Comparison of ENCODE assay signal across 8 cellular contexts in the genomic region with DNA sequence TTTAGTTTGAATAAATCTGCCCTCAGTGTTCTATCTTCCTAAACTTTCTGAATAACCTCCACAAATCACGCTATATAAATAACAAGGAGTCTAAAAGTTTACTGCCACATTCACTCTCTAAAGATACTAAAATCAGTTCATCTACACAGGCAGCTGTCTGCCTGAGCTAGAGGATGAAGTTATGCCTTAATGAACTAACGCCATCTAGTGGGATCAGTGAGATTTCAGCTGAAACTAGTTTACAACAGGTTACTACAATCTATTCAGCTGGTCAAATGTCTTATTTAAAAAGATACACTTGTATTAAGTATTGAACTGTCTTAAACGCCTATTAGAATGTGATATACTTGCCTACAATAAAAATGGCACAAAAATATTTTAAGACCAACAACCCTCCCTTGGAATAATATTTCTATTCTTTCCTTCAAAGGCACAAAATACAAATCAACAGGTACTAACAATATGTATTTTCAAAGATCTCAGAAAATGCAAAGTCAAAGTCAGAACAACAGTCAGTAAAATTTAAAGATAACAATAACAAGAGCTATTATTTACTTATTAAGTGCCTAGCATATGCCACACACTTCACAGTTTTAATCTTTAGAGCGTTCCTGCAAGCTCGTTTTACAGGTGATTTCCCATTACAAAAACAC.
DNase-seq lines count a peak whose midpoint lies in the region; ATAC-seq and TF ChIP-seq lines count a peak whose summit lies in the region.

No MANE protein-coding gene starts in this region.

- H3K27ac ChIP-seq in AG04450 (ENCODE audit: low read depth, low read length): no peak overlapping the region
- H3K27ac ChIP-seq in Panc1 (ENCODE audit: low read length): no peak overlapping the region
- H3K27ac ChIP-seq in colonic mucosa: no peak overlapping the region
- no peak overlapping the region for H3K27ac ChIP-seq in liver (ENCODE audit: low read depth in 1 of 2, low read length in 2 of 2)
- no peak overlapping the region for H3K27ac ChIP-seq in upper lobe of left lung

- H3K27me3 ChIP-seq in AG04450 (ENCODE audit: control insufficient read depth, insufficient read depth, low read length): no peaks in the 10 kb centered on the region
- no peaks in the 10 kb centered on the region for H3K27me3 ChIP-seq in GM06990 (replicated peaks; ENCODE audit: control insufficient read depth, insufficient read depth, low read length)
- no peaks in the 10 kb centered on the region for H3K27me3 ChIP-seq in Panc1 (ENCODE audit: control insufficient read depth, insufficient read depth, low read length)
- H3K27me3 ChIP-seq in colonic mucosa: no peaks in the 10 kb centered on the region
- no peaks in the 10 kb centered on the region for H3K27me3 ChIP-seq in liver (ENCODE audit: control insufficient read depth in 4 of 4, insufficient read depth in 4 of 4, low read length in 3 of 4)
- no peaks in the 10 kb centered on the region for H3K27me3 ChIP-seq in upper lobe of left lung

- H3K9ac ChIP-seq in colonic mucosa (ENCODE audit: low read depth in 2 of 2, low read length in 2 of 2) (no peak overlapping the region), liver (ENCODE audit: low read depth in 1 of 2, low read length in 2 of 2) (no peak overlapping the region)

- TF ChIP-seq RAD21 in liver (IDR thresholded peaks at IDR 0.05): peak; percentile 96 to 97

- no peak for TF ChIP-seq POLR2A in upper lobe of left lung (IDR thresholded peaks at IDR 0.05)

- H3K36me3 ChIP-seq in GM06990 (ENCODE audit: control insufficient read depth, insufficient read depth, low read length) (no peaks in the 10 kb centered on the region), Panc1 (ENCODE audit: control insufficient read depth, insufficient read depth, low read length) (no peaks in the 10 kb centered on the region), colonic mucosa (no peaks in the 10 kb centered on the region), liver (ENCODE audit: control insufficient read depth in 4 of 4, insufficient read depth in 3 of 4, low read depth in 1 of 4, low read length in 3 of 4) (no peaks in the 10 kb centered on the region), upper lobe of left lung (no peaks in the 10 kb centered on the region)

- H3K4me1 ChIP-seq in Panc1 (ENCODE audit: control insufficient read depth, insufficient read depth, low read length): no peaks in the 10 kb centered on the region; the same call in 1 of the 2 replicates
- H3K4me1 ChIP-seq in colonic mucosa: no peaks in the 10 kb centered on the region
- H3K4me1 ChIP-seq in liver (ENCODE audit: control insufficient read depth in 4 of 4, insufficient read depth in 4 of 4, low read length in 3 of 4): no peaks in the 10 kb centered on the region
- peaks cover 0 to 6% (median 5%) of the 10 kb centered on the region in 4 donors for H3K4me1 ChIP-seq in upper lobe of left lung

- POLR2A ChIA-PET in AG04450 (lab: Yijun Ruan, JAX) (interaction anchor here (0.6 to 1.5 kb wide), 2 partner anchors 42 to 528 kb away, joined by 3 to 6 read pairs; no protein-coding TSS in a partner anchor), Panc1 (lab: Charles Lee) (no interaction called here)

- DNase-seq in AG04450 (ENCODE audit: low read depth, low spot score) (peak; percentile 66), GM06990 (ENCODE audit: extremely low read depth, insufficient read length) (peak; percentile 18), LNCaP clone FGC (ENCODE audit: low read depth) (peak; percentile 58), Panc1 (ENCODE audit: low read depth, low spot score) (peak; percentile 59), colonic mucosa (peak; percentile 41), upper lobe of left lung (no peak), GOT3 (lab: John Stamatoyannopoulos, UW) (no peak)

- ATAC-seq in Panc1 (peak; percentile 93), upper lobe of left lung (ENCODE audit: low FRiP score in 2 of 2) (peak; percentile 53 to 89)

- TF ChIP-seq CTCF in AG04450 (IDR thresholded peaks at IDR 0.05; ENCODE audit: low read depth, low read length): peak; percentile 81
- peak; percentile 81 for TF ChIP-seq CTCF in GM06990 (IDR thresholded peaks at IDR 0.05; ENCODE audit: insufficient read depth, low read length, poor library complexity, severe bottlenecking)
- peak; percentile 80 for TF ChIP-seq CTCF in LNCaP clone FGC (IDR thresholded peaks at IDR 0.05; ENCODE audit: control insufficient read depth, extremely low read depth, insufficient read depth)
- peak; percentile 79; the same call in 1 of the 2 replicates for TF ChIP-seq CTCF in Panc1 (IDR thresholded peaks at IDR 0.05)
- TF ChIP-seq CTCF in colonic mucosa (IDR thresholded peaks at IDR 0.05): peak; percentile 60
- peak; percentile 72 for TF ChIP-seq CTCF in liver (IDR thresholded peaks at IDR 0.05; ENCODE audit: low read depth, low read length, missing input control)
- peak; percentile 43 to 68 (median 54) for TF ChIP-seq CTCF in upper lobe of left lung (IDR thresholded peaks at IDR 0.05)

- no peak overlapping the region for H3K4me3 ChIP-seq in AG04450 (ENCODE audit: low read depth, low read length)
- H3K4me3 ChIP-seq in GM06990 (replicated peaks; ENCODE audit: low read depth, low read length): no peak overlapping the region
- no peak overlapping the region for H3K4me3 ChIP-seq in LNCaP clone FGC (ENCODE audit: low read depth, low read length)
- H3K4me3 ChIP-seq in Panc1 (ENCODE audit: low read depth in 2 of 2, low read length in 2 of 2): no peak overlapping the region
- H3K4me3 ChIP-seq in colonic mucosa: no peak overlapping the region
- no peak overlapping the region for H3K4me3 ChIP-seq in liver (ENCODE audit: low read depth in 1 of 3, low read length in 3 of 3)
- no peak overlapping the region for H3K4me3 ChIP-seq in upper lobe of left lung

- WGBS in liver: 41% methylated on average over 5 of the region's 5 CpGs
- 40 to 43% methylated on average over 5 of the region's 5 CpGs for WGBS in upper lobe of left lung, 2 donors

- intact Hi-C loops in Panc1 (cut with micrococcal nuclease; ENCODE audit: unreplicated experiment) (loop anchor here (1.0 to 10.0 kb wide), 2 partner anchors 42 to 132 kb away; no protein-coding TSS in a partner anchor), colonic mucosa (cut with DNase I) (loop anchor here (10.0 kb wide), 2 partner anchors 132 to 232 kb away; no protein-coding TSS in a partner anchor)

- CTCF ChIA-PET in AG04450 (lab: Charles Lee): interaction anchor here (0.5 to 3.8 kb wide), 39 partner anchors 9 to 293 kb away, joined by 3 to 127 read pairs (median 4); no protein-coding TSS in a partner anchor
- CTCF ChIA-PET in Panc1 (lab: Charles Lee): interaction anchor here (0.6 to 1.5 kb wide), 10 partner anchors 11 to 202 kb away, joined by 3 to 20 read pairs (median 3); no protein-coding TSS in a partner anchor

- in situ Hi-C loops in Panc1 (cut with HindIII; ENCODE audit: low pct_unique_long_range_greater_than_20kb, low sequenced_read_pairs): no loop called here

- BruUV-seq in Panc1 (replicated peaks; lab: Mats Ljungman, UMichigan): no TSS peak

- H3K9me3 ChIP-seq in AG04450 (ENCODE audit: control insufficient read depth, insufficient read depth, low read length): no peaks in the 10 kb centered on the region
- H3K9me3 ChIP-seq in Panc1 (ENCODE audit: control insufficient read depth, insufficient read depth, low read depth, low read length): no peaks in the 10 kb centered on the region
- H3K9me3 ChIP-seq in colonic mucosa: no peaks in the 10 kb centered on the region
- H3K9me3 ChIP-seq in liver (ENCODE audit: control insufficient read depth in 4 of 4, low read length in 3 of 4): no peaks in the 10 kb centered on the region
- H3K9me3 ChIP-seq in upper lobe of left lung: no peaks in the 10 kb centered on the region

- no peak for TF ChIP-seq EP300 in upper lobe of left lung (IDR thresholded peaks at IDR 0.05)

TF ChIP-seq in liver, 16 proteins besides CTCF, POLR2A, EP300 and RAD21:
- no peak for TF ChIP-seq TAF1 (conservative IDR thresholded peaks at IDR 0.05)
- TF ChIP-seq FOXA1 (IDR thresholded peaks at IDR 0.05): no peak

Comparison
In these comparisons a context has a peak if more than half of its experiments do, and no peak if none do; other contexts are left out.
1. DNase-seq: peak in AG04450 (single experiment), GM06990 (single experiment), LNCaP clone FGC (single experiment), Panc1 (single experiment) and colonic mucosa (single experiment); none in upper lobe of left lung (0 of 2) and GOT3 (single experiment).
2. Peak in every context shown above with its lines, with median percentiles within 50 percentile points of each other: CTCF ChIP-seq.